Comparison of ENCODE assay signal across 14 cellular contexts in genomic region chr10:18179901-18180300, GRCh38. TPM values are rescaled to one million over a fixed set of nuclear protein-coding genes. Genes with fewer than 3 reads are reported as not detected.
DNase-seq lines count a peak whose midpoint lies in the region; ATAC-seq and TF ChIP-seq lines count a peak whose summit lies in the region.
"Had no signal": no experiment of that assay in that cellular context is flagged by ENCODE, and none has a peak within 500 bp of the region (broad histone marks: within the 10 kb centered on the region; RNA-seq: fewer than 3 reads in every experiment).

No MANE protein-coding gene starts in this region.

- H2AFZ ChIP-seq in IMR-90 (replicated peaks; ENCODE audit: low read length, poor library complexity), result peak overlapping the region; percentile 78

- no peak overlapping the region for H3K56ac ChIP-seq in IMR-90 (ENCODE audit: extremely low read depth, insufficient read depth, low read length)

- H3K36me3 ChIP-seq in IMR-90 (ENCODE audit: control insufficient read depth, insufficient read depth, low read length), result no peaks in the 10 kb centered on the region
- H3K36me3 ChIP-seq in skeletal muscle tissue (ENCODE audit: control insufficient read depth in 3 of 3, insufficient read depth in 3 of 3, low read length in 3 of 3), result no peaks in the 10 kb centered on the region
- H3K36me3 ChIP-seq: breast epithelium, SJSA1, upper lobe of left lung had no signal

- no peak for TF ChIP-seq POLR2A in IMR-90 (IDR thresholded peaks at IDR 0.05; ENCODE audit: low read depth, low read length)

- no peak overlapping the region for H3K9ac ChIP-seq in IMR-90 (ENCODE audit: low read depth, low read length)
- peak overlapping the region in 1 of 3 donors; percentile 5 for H3K9ac ChIP-seq in skeletal muscle tissue (ENCODE audit: low read depth in 1 of 3, low read length in 3 of 3)

- no peak for TF ChIP-seq RAD21 in IMR-90 (IDR thresholded peaks at IDR 0.05; ENCODE audit: low read length)

- no peak overlapping the region for H2AK5ac ChIP-seq in IMR-90 (ENCODE audit: low read depth, low read length)

- H3K9me1 ChIP-seq in IMR-90 (ENCODE audit: insufficient read depth, low read length), result no peaks in the 10 kb centered on the region

- CTCF ChIA-PET in IMR-90 (lab: Yijun Ruan, JAX), result interaction anchor here (0.7 kb wide), 1 partner anchor 9 kb away, joined by 8 read pairs; no protein-coding TSS in a partner anchor

- H4K8ac ChIP-seq in IMR-90 (ENCODE audit: low read depth in 2 of 2, low read length in 2 of 2), result peak overlapping the region in 1 of 2 experiments; percentile 64; a peak in 1 of 4 replicates

- no peak overlapping the region for H3K27ac ChIP-seq in IMR-90 (ENCODE audit: insufficient read depth, low read length)
- peak overlapping the region; percentile 5 for H3K27ac ChIP-seq in skeletal muscle tissue (ENCODE audit: low read depth, low read length)
- H3K27ac ChIP-seq: breast epithelium, SJSA1, upper lobe of left lung had no signal

- H3K27me3 ChIP-seq in IMR-90 (ENCODE audit: control insufficient read depth, insufficient read depth, low read length) (no peaks in the 10 kb centered on the region), skeletal muscle tissue (ENCODE audit: control insufficient read depth in 3 of 3, insufficient read depth in 3 of 3, low read length in 3 of 3) (no peaks in the 10 kb centered on the region)
- H3K27me3 ChIP-seq: breast epithelium, SJSA1, upper lobe of left lung had no signal

- 0 out of 2 replicates have a peak overlapping the region, but pooled peaks have one; percentile 13 for H2BK20ac ChIP-seq in IMR-90 (ENCODE audit: low read depth, low read length)

- H3K18ac ChIP-seq in IMR-90 (ENCODE audit: low read depth, low read length), result peak overlapping the region; percentile 21; the same call in 1 of the 2 replicates

- POLR2A ChIA-PET in IMR-90 (lab: Charles Lee; ENCODE audit: unreplicated experiment), result no interaction called here

- peak overlapping the region; percentile 43 for H2BK5ac ChIP-seq in IMR-90 (ENCODE audit: low read depth, low read length, poor library complexity, severe bottlenecking)

- no peak overlapping the region for H2AK9ac ChIP-seq in IMR-90 (replicated peaks; ENCODE audit: low read depth, low read length, poor library complexity)

- H4K20me1 ChIP-seq in IMR-90 (ENCODE audit: insufficient read depth, low read length), result no peaks in the 10 kb centered on the region

- 0 out of 2 replicates have a peak overlapping the region, but pooled peaks have one; percentile 40 for H3K4ac ChIP-seq in IMR-90 (ENCODE audit: low read depth, low read length)

- H3K9me3 ChIP-seq in IMR-90 (ENCODE audit: control insufficient read depth, insufficient read depth, low read length), result no peaks in the 10 kb centered on the region
- no peaks in the 10 kb centered on the region for H3K9me3 ChIP-seq in skeletal muscle tissue (ENCODE audit: control insufficient read depth in 3 of 3, low read length in 3 of 3)
- H3K9me3 ChIP-seq: breast epithelium, SJSA1, upper lobe of left lung had no signal

- intact Hi-C loops in IMR-90 (cut with micrococcal nuclease), result no loop called here

- H3K14ac ChIP-seq in IMR-90 (replicated peaks; ENCODE audit: low read depth, low read length), result peak overlapping the region; percentile 71

- H4K91ac ChIP-seq in IMR-90 (ENCODE audit: insufficient read depth, low read depth, low read length), result no peak overlapping the region

- in situ Hi-C loops in IMR-90 (cut with MboI; ENCODE audit: low sequenced_read_pairs), result no loop called here

- H3K4me3 ChIP-seq in IMR-90 (ENCODE audit: insufficient read depth, low read depth, low read length) (no peak overlapping the region), choroid plexus epithelial cell (ENCODE audit: low read depth, low read length) (no peak overlapping the region), skeletal muscle tissue (ENCODE audit: low read length in 3 of 3) (peak overlapping the region; percentile 28 to 37 (median 33))
- H3K4me3 ChIP-seq: breast epithelium, SJSA1, upper lobe of left lung had no signal

- TF ChIP-seq CTCF in IMR-90 (conservative IDR thresholded peaks at IDR 0.05; ENCODE audit: low read depth, low read length) (no peak), choroid plexus epithelial cell (conservative IDR thresholded peaks at IDR 0.05; ENCODE audit: low read depth, low read length) (no peak)

- peaks cover 2% of the 10 kb centered on the region; the same call in 1 of the 2 replicates for H3K4me1 ChIP-seq in IMR-90 (ENCODE audit: control insufficient read depth, insufficient read depth, low read length)
- peaks cover 4 to 10% (median 9%) of the 10 kb centered on the region in 3 donors for H3K4me1 ChIP-seq in skeletal muscle tissue (ENCODE audit: control insufficient read depth in 3 of 3, insufficient read depth in 3 of 3, low read length in 3 of 3)
- H3K4me1 ChIP-seq: breast epithelium, SJSA1 had no signal

- 40% methylated on average over 1 of the region's 6 CpGs; no CpG with 5 or more reads in 1 of the 2 experiments for WGBS in IMR-90 (ENCODE audit: extremely low coverage in 2 of 2, insufficient read length in 1 of 2), 2 experiments

- dilution Hi-C loops in IMR-90 (cut with HindIII; ENCODE audit: low sequenced_read_pairs, unreplicated experiment), result no loop called here

- peak overlapping the region; percentile 71 for H3K4me2 ChIP-seq in IMR-90 (ENCODE audit: low read depth, low read length)

- BruUV-seq in IMR-90 (replicated peaks; lab: Mats Ljungman, UMichigan), result no TSS peak

- no peak overlapping the region for H2BK15ac ChIP-seq in IMR-90 (ENCODE audit: low read depth, low read length)

- DNase-seq in IMR-90 (peak; percentile 87), choroid plexus epithelial cell (ENCODE audit: low read depth) (peak; percentile 92), kidney tubule cell (ENCODE audit: low spot score) (peak; percentile 17), SKM-1 treated with dmso at 0.1 percent for 144 hours (lab: John Stamatoyannopoulos, UW; ENCODE audit: unreplicated experiment) (no peak), SKM-1 (lab: John Stamatoyannopoulos, UW; ENCODE audit: unreplicated experiment) (no peak), GOT3 (lab: John Stamatoyannopoulos, UW) (no peak)
- DNase-seq: DMS79 treated with DMSO at 0.1 percent for 48 hours, immature natural killer cell, NCI-H2081 treated with DMSO at 0.1 percent for 48 hours, upper lobe of left lung had no signal

- ATAC-seq in IMR-90 (ENCODE audit: low read depth) (peak; percentile 99), GM18520 (IDR thresholded peaks at IDR 0.05; ENCODE audit: unreplicated experiment) (no peak)

- no peak overlapping the region for H4K5ac ChIP-seq in IMR-90 (ENCODE audit: low read depth, low read length)

- peak overlapping the region; percentile 63; the same call in 1 of the 2 replicates for H2BK120ac ChIP-seq in IMR-90 (ENCODE audit: low read depth, low read length)

- H3K79me1 ChIP-seq in IMR-90 (ENCODE audit: low read depth in 1 of 2, low read length in 2 of 2), result no peaks in the 10 kb centered on the region

- no peak overlapping the region for H3K23ac ChIP-seq in IMR-90 (ENCODE audit: low read depth, low read length)

TF ChIP-seq in IMR-90, 13 proteins besides CTCF, POLR2A, EP300 and RAD21:
- TF ChIP-seq MAFK (IDR thresholded peaks at IDR 0.05; ENCODE audit: low read depth, low read length) (no peak), SMC3 (IDR thresholded peaks at IDR 0.05; ENCODE audit: low read depth, low read length) (no peak), RFX5 (IDR thresholded peaks at IDR 0.05; ENCODE audit: low read depth, low read length) (no peak), FOS (IDR thresholded peaks at IDR 0.05; ENCODE audit: low read depth, low read length) (no peak), RCOR1 (IDR thresholded peaks at IDR 0.05; ENCODE audit: insufficient replicate concordance, low read length) (no peak), CHD1 (IDR thresholded peaks at IDR 0.05; ENCODE audit: low read depth, low read length) (no peak), ELK1 (IDR thresholded peaks at IDR 0.05; ENCODE audit: borderline replicate concordance, low read depth, low read length) (no peak), NFE2L2 (IDR thresholded peaks at IDR 0.05; ENCODE audit: low read depth, low read length) (no peak), MXI1 (IDR thresholded peaks at IDR 0.05; ENCODE audit: borderline replicate concordance, low read depth, low read length) (no peak), CEBPB (IDR thresholded peaks at IDR 0.05; ENCODE audit: low read depth, low read length) (no peak), BHLHE40 (IDR thresholded peaks at IDR 0.05; ENCODE audit: low read depth, low read length) (no peak), MAZ (IDR thresholded peaks at IDR 0.05; ENCODE audit: borderline replicate concordance, low read depth, low read length) (no peak)
- TF ChIP-seq, protein P1, sequence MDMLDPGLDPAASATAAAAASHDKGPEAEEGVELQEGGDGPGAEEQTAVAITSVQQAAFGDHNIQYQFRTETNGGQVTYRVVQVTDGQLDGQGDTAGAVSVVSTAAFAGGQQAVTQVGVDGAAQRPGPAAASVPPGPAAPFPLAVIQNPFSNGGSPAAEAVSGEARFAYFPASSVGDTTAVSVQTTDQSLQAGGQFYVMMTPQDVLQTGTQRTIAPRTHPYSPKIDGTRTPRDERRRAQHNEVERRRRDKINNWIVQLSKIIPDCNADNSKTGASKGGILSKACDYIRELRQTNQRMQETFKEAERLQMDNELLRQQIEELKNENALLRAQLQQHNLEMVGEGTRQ (IDR thresholded peaks at IDR 0.05; ENCODE audit: low read depth, low read length), result no peak

RNA-seq across cellular contexts. Expression of gene CACNB2, which starts 39.7 kb away (rescaled TPM):
- total RNA-seq in IMR-90 (2012; rRNA removed), result 0.28 and 0.36 TPM in 2 replicates
- polyA plus RNA-seq in IMR-90 (2012; rRNA removed), result 0.36 and 0.70 TPM in 2 replicates
- 0.14 and 0.38 TPM in 2 replicates for polyA plus RNA-seq in IMR-90 (2012; cell fraction: cytosol; rRNA removed)
- 2.3 and 2.6 TPM in 2 replicates for polyA plus RNA-seq in IMR-90 (2012; cell fraction: nucleus; rRNA removed; ENCODE audit: low replicate concordance)
- total RNA-seq in skeletal muscle tissue, result 4.2 TPM
- total RNA-seq: SJSA1 had no signal

Comparison
In these comparisons a context has a peak if more than half of its experiments do, and no peak if none do; other contexts are left out.
1. DNase-seq: peak in IMR-90 (single experiment), choroid plexus epithelial cell (single experiment) and kidney tubule cell (single experiment); none in SKM-1 treated with dmso at 0.1 percent for 144 hours (single experiment), SKM-1 (single experiment) and GOT3 (single experiment).
2. H3K4me3 ChIP-seq: peak in skeletal muscle tissue (3 of 3); none in IMR-90 (single experiment) and choroid plexus epithelial cell (single experiment).